28 cellular contexts compared by ENCODE assay signal in genomic region chr15:71653986-71654713, GRCh38.
A peak's percentile ranks its signal among the peaks of the same experiment; 100 is the strongest.
DNase-seq lines count a peak whose midpoint lies in the region; ATAC-seq, FAIRE-seq and TF ChIP-seq lines count a peak whose summit lies in the region.
"Had no signal": no experiment of that assay in that cellular context is flagged by ENCODE, and none has a peak within 500 bp of the region (broad histone marks: within the 10 kb centered on the region; RNA-seq: fewer than 3 reads in every experiment).

No MANE protein-coding gene starts in this region.

- no peaks in the 10 kb centered on the region for H3K4me1 Mint-ChIP-seq in activated CD4-positive, alpha-beta memory T cell treated with anti-CD3 and anti-CD28 coated beads, Interleukin-2, amount 10 ng/mL, durations not matched to agents 7 days and 5 days
- no peaks in the 10 kb centered on the region for H3K4me1 Mint-ChIP-seq in CD4-positive, alpha-beta T cell (ENCODE audit: low read depth)
- H3K4me1 Mint-ChIP-seq: activated naive CD4-positive, alpha-beta T cell treated with anti-CD3 and anti-CD28 coated beads, Interleukin-2, amount 50 U/mL, for 24 hours; CD8-positive, alpha-beta memory T cell had no signal

- CTCF ChIA-PET in A549 (lab: Yijun Ruan, JAX), result interaction anchor here (0.9 to 3.8 kb wide), 7 partner anchors 7 to 268 kb away, joined by 3 to 30 read pairs (median 10); no protein-coding TSS in a partner anchor
- CTCF ChIA-PET in activated CD4-positive, alpha-beta memory T cell treated with anti-CD3 and anti-CD28 coated beads, Interleukin-2, amount 10 ng/mL, durations not matched to agents 7 days and 5 days (lab: Charles Lee), result no interaction called here
- CTCF ChIA-PET in CD4-positive, alpha-beta T cell (lab: Charles Lee), result no interaction called here

- H3K9me2 ChIP-seq in Loucy (replicated peaks; ENCODE audit: low read depth, low read length), result no peaks in the 10 kb centered on the region

- POLR2A ChIA-PET in A549 (lab: Yijun Ruan, JAX), result no interaction called here
- POLR2A ChIA-PET in activated CD4-positive, alpha-beta memory T cell treated with anti-CD3 and anti-CD28 coated beads, Interleukin-2, amount 10 ng/mL, durations not matched to agents 7 days and 5 days (lab: Charles Lee), result no interaction called here
- POLR2A ChIA-PET in CD4-positive, alpha-beta T cell (lab: Charles Lee), result no interaction called here

- H3K4me2 ChIP-seq in A549 (no peak overlapping the region), Loucy (ENCODE audit: low read depth, low read length, poor library complexity, severe bottlenecking) (no peak overlapping the region)
- H3K4me2 ChIP-seq: GM23338, PC-9 had no signal

- no peaks in the 10 kb centered on the region for H3K9me3 ChIP-seq in A549
- no peaks in the 10 kb centered on the region for H3K9me3 ChIP-seq in Loucy (ENCODE audit: insufficient read depth, low read depth, low read length)
- H3K9me3 ChIP-seq in prostate gland, result no peaks in the 10 kb centered on the region
- no peaks in the 10 kb centered on the region for H3K9me3 ChIP-seq in CD4-positive, alpha-beta T cell (ENCODE audit: control insufficient read depth, low read length)
- H3K9me3 ChIP-seq: BE2C, thoracic aorta had no signal

- H3F3A ChIP-seq in Loucy (ENCODE audit: low read depth), result no peaks in the 10 kb centered on the region

- TF ChIP-seq POLR2A in A549 (IDR thresholded peaks at IDR 0.05; ENCODE audit: low read length), result no peak
- no peak for TF ChIP-seq POLR2A in prostate gland (IDR thresholded peaks at IDR 0.05)

- H3K27me3 ChIP-seq in Loucy (ENCODE audit: insufficient read depth, low read length, poor library complexity, severe bottlenecking) (no peaks in the 10 kb centered on the region), prostate gland (replicated peaks; ENCODE audit: insufficient read depth) (no peaks in the 10 kb centered on the region)
- H3K27me3 ChIP-seq in CD4-positive, alpha-beta T cell (ENCODE audit: control insufficient read depth, insufficient read depth, low read length), result no peaks in the 10 kb centered on the region
- H3K27me3 ChIP-seq: BE2C had no signal

- DNase-seq in A549 (ENCODE audit: low read depth in 1 of 2, low spot score in 1 of 2) (no peak), dermis microvascular lymphatic vessel endothelial cell (ENCODE audit: low read depth in 2 of 2) (peak; percentile 76 to 79), prostate gland (ENCODE audit: low spot score) (no peak), NOMO-1 treated with DMSO at 0.1 percent for 48 hours (lab: John Stamatoyannopoulos, UW; ENCODE audit: unreplicated experiment) (no peak)
- no peak for DNase-seq in activated CD4-positive, alpha-beta memory T cell treated with anti-CD3 and anti-CD28 coated beads, Interleukin-2, amount 10 ng/mL, durations not matched to agents 7 days and 5 days
- no peak for DNase-seq in CD4-positive, alpha-beta T cell
- DNase-seq: activated CD4-positive, alpha-beta T cell treated with anti-CD3 and anti-CD28 coated beads for 4 hours; amniotic stem cell; BE2C; CD8-positive, alpha-beta memory T cell; DMS 273 treated with DMSO at 0.1 percent for 48 hours; glutamatergic neuron; KBM-7; kidney; MM.1S; NCI-H524; nephron progenitor cell; PC-9; SIG-M5; stimulated activated naive CD4-positive, alpha-beta T cell; SW 1271 had no signal

- no peak for TF ChIP-seq EP300 in A549 (IDR thresholded peaks at IDR 0.05)

- H3K4me3 ChIP-seq in A549 (no peak overlapping the region), Loucy (ENCODE audit: low read length, poor library complexity, severe bottlenecking) (no peak overlapping the region), prostate gland (no peak overlapping the region)
- H3K4me3 ChIP-seq: GM23338, PC-9, skin epidermis, thoracic aorta had no signal

- no peak overlapping the region for H3K27ac ChIP-seq in A549
- peak overlapping the region; percentile 7 to 8 for H3K27ac ChIP-seq in prostate gland
- H3K27ac ChIP-seq in CD4-positive, alpha-beta T cell (ENCODE audit: low read depth, low read length), result no peak overlapping the region
- H3K27ac ChIP-seq: epithelial cell of prostate, PC-9, thoracic aorta had no signal

- no peaks in the 10 kb centered on the region for H3K36me3 ChIP-seq in Loucy (ENCODE audit: insufficient read depth, low read length)
- H3K36me3 ChIP-seq in prostate gland, result no peaks in the 10 kb centered on the region
- H3K36me3 ChIP-seq: BE2C, thoracic aorta had no signal

- TF ChIP-seq CTCF in A549 (IDR thresholded peaks at IDR 0.05), result no peak
- no peak for TF ChIP-seq CTCF in Loucy (conservative IDR thresholded peaks at IDR 0.05; ENCODE audit: low read length)
- no peak for TF ChIP-seq CTCF in prostate gland (IDR thresholded peaks at IDR 0.05)
- no peak for TF ChIP-seq CTCF in CD4-positive, alpha-beta T cell (IDR thresholded peaks at IDR 0.05)

- H3K4me3 Mint-ChIP-seq in activated CD4-positive, alpha-beta memory T cell treated with anti-CD3 and anti-CD28 coated beads, Interleukin-2, amount 10 ng/mL, durations not matched to agents 7 days and 5 days, result no peak overlapping the region
- no peak overlapping the region for H3K4me3 Mint-ChIP-seq in CD4-positive, alpha-beta T cell
- H3K4me3 Mint-ChIP-seq: activated naive CD4-positive, alpha-beta T cell treated with anti-CD3 and anti-CD28 coated beads, Interleukin-2, amount 50 U/mL, for 24 hours; brain; GM23338; nephron progenitor cell had no signal

- no peaks in the 10 kb centered on the region for H4K20me1 ChIP-seq in Loucy (ENCODE audit: insufficient read depth, low read length, poor library complexity, severe bottlenecking)

- no peak for ATAC-seq in A549
- no peak for ATAC-seq in CD4-positive, alpha-beta T cell (ENCODE audit: poor library complexity)
- ATAC-seq: GM23338 had no signal

- intact Hi-C loops in prostate gland (cut with DNase I), result loop anchor here (5.0 kb wide), 1 partner anchor 207 kb away; no protein-coding TSS in a partner anchor
- intact Hi-C loops in CD4-positive, alpha-beta T cell (cut with DNase I, micrococcal nuclease), result no loop called here

- peaks cover 2% of the 10 kb centered on the region for H3K27me3 Mint-ChIP-seq in activated CD4-positive, alpha-beta memory T cell treated with anti-CD3 and anti-CD28 coated beads, Interleukin-2, amount 10 ng/mL, durations not matched to agents 7 days and 5 days
- H3K27me3 Mint-ChIP-seq in CD4-positive, alpha-beta T cell, result peaks cover 10% of the 10 kb centered on the region
- H3K27me3 Mint-ChIP-seq: brain had no signal

- no peaks in the 10 kb centered on the region for H3K79me2 ChIP-seq in Loucy (ENCODE audit: insufficient read depth, low read length)

- H3K9me3 Mint-ChIP-seq in activated CD4-positive, alpha-beta memory T cell treated with anti-CD3 and anti-CD28 coated beads, Interleukin-2, amount 10 ng/mL, durations not matched to agents 7 days and 5 days, result no peaks in the 10 kb centered on the region
- H3K9me3 Mint-ChIP-seq in CD4-positive, alpha-beta T cell, result no peaks in the 10 kb centered on the region
- H3K9me3 Mint-ChIP-seq: activated naive CD4-positive, alpha-beta T cell treated with anti-CD3 and anti-CD28 coated beads, Interleukin-2, amount 50 U/mL, for 24 hours; brain; CD8-positive, alpha-beta memory T cell; GM23338; nephron progenitor cell had no signal

- H2AFZ ChIP-seq in Loucy (ENCODE audit: low read length), result 0 out of 2 replicates have a peak overlapping the region, but pooled peaks have one; percentile 22
- H2AFZ ChIP-seq: GM23338, PC-9 had no signal

- H3K9ac ChIP-seq in Loucy (ENCODE audit: low read depth, low read length, poor library complexity, severe bottlenecking), result no peak overlapping the region

- 69% methylated on average over 8 of the region's 8 CpGs for WGBS in A549 (ENCODE audit: missing lambda C conversion rate)
- WGBS in prostate gland, result 56% methylated on average over 8 of the region's 8 CpGs

- no peak overlapping the region for H3K27ac Mint-ChIP-seq in activated CD4-positive, alpha-beta memory T cell treated with anti-CD3 and anti-CD28 coated beads, Interleukin-2, amount 10 ng/mL, durations not matched to agents 7 days and 5 days
- H3K27ac Mint-ChIP-seq in CD4-positive, alpha-beta T cell, result no peak overlapping the region
- H3K27ac Mint-ChIP-seq: activated naive CD4-positive, alpha-beta T cell treated with anti-CD3 and anti-CD28 coated beads, Interleukin-2, amount 50 U/mL, for 24 hours; brain; CD8-positive, alpha-beta memory T cell; GM23338; nephron progenitor cell had no signal

- no peak for TF ChIP-seq RAD21 in A549 (conservative IDR thresholded peaks at IDR 0.05 in 1 of 2, IDR thresholded peaks at IDR 0.05 in 1 of 2)

- FAIRE-seq in A549 (lab: Jason Lieb, UNC), result no peak
- FAIRE-seq: kidney had no signal

- no peaks in the 10 kb centered on the region for H3K36me3 Mint-ChIP-seq in activated CD4-positive, alpha-beta memory T cell treated with anti-CD3 and anti-CD28 coated beads, Interleukin-2, amount 10 ng/mL, durations not matched to agents 7 days and 5 days (ENCODE audit: low read depth)
- H3K36me3 Mint-ChIP-seq in CD4-positive, alpha-beta T cell (ENCODE audit: low read depth), result no peaks in the 10 kb centered on the region
- H3K36me3 Mint-ChIP-seq: activated naive CD4-positive, alpha-beta T cell treated with anti-CD3 and anti-CD28 coated beads, Interleukin-2, amount 50 U/mL, for 24 hours; brain; CD8-positive, alpha-beta memory T cell had no signal

- H3K4me1 ChIP-seq in A549 (peaks cover 11% of the 10 kb centered on the region; the same call in 2 of the 3 replicates), Loucy (ENCODE audit: insufficient read depth, low read length, poor library complexity, severe bottlenecking) (no peaks in the 10 kb centered on the region), prostate gland (replicated peaks) (no peaks in the 10 kb centered on the region)
- H3K4me1 ChIP-seq: BE2C had no signal

TF ChIP-seq in A549, 52 proteins besides CTCF, POLR2A, EP300 and RAD21:
- TF ChIP-seq FOXS1 (CRISPR knock-in tag; IDR thresholded peaks at IDR 0.05), result no peak
- peak; percentile 42 for TF ChIP-seq MAFK (IDR thresholded peaks at IDR 0.05; ENCODE audit: partially characterized antibody)

Comparison
In these comparisons a context has a peak if more than half of its experiments do, and no peak if none do; other contexts are left out.
1. DNase-seq: peak in dermis microvascular lymphatic vessel endothelial cell (2 of 2); none in A549 (0 of 2), prostate gland (single experiment), activated CD4-positive, alpha-beta memory T cell treated with anti-CD3 and anti-CD28 coated beads, Interleukin-2, amount 10 ng/mL, durations not matched to agents 7 days and 5 days (single experiment), CD4-positive, alpha-beta T cell (0 of 10) and NOMO-1 treated with DMSO at 0.1 percent for 48 hours (single experiment).
2. H3K27ac ChIP-seq: peak in prostate gland (2 of 2); none in A549 (0 of 2) and CD4-positive, alpha-beta T cell (single experiment).